In genomic region chr18:73790582-73790981, GRCh38 we compare ENCODE assay signal across 16 cellular contexts.
DNase-seq lines count a peak whose midpoint lies in the region; ATAC-seq and TF ChIP-seq lines count a peak whose summit lies in the region.
"Had no signal": no experiment of that assay in that cellular context is flagged by ENCODE, and none has a peak within 500 bp of the region (broad histone marks: within the 10 kb centered on the region; RNA-seq: fewer than 3 reads in every experiment).

No MANE protein-coding gene starts in this region.

- H3K9me3 Mint-ChIP-seq in endothelial cell (ENCODE audit: unreplicated experiment) = no peaks in the 10 kb centered on the region
- H3K9me3 Mint-ChIP-seq: CD4-positive, CD25-positive, alpha-beta regulatory T cell had no signal

- H3K79me1 ChIP-seq in neuronal stem cell (ENCODE audit: low read depth, low read length) = no peaks in the 10 kb centered on the region

- H3K79me2 ChIP-seq in smooth muscle cell (ENCODE audit: low read depth) (no peaks in the 10 kb centered on the region), PC-3 (ENCODE audit: low read length) (no peaks in the 10 kb centered on the region)

- no peak overlapping the region for H4K8ac ChIP-seq in neuronal stem cell (ENCODE audit: low read depth, low read length)

- H3K27me3 Mint-ChIP-seq in endothelial cell (ENCODE audit: unreplicated experiment) = no peaks in the 10 kb centered on the region
- H3K27me3 Mint-ChIP-seq: CD4-positive, CD25-positive, alpha-beta regulatory T cell had no signal

- no peak overlapping the region for H3K27ac Mint-ChIP-seq in endothelial cell (ENCODE audit: unreplicated experiment)
- H3K27ac Mint-ChIP-seq: CD4-positive, CD25-positive, alpha-beta regulatory T cell had no signal

- no peak overlapping the region for H2BK5ac ChIP-seq in neuronal stem cell (ENCODE audit: low read length)

- no peak overlapping the region for H3K18ac ChIP-seq in neuronal stem cell (ENCODE audit: low read length)

- no peak overlapping the region for H2BK15ac ChIP-seq in neuronal stem cell (ENCODE audit: low read length)

- H3K27me3 ChIP-seq in smooth muscle cell (ENCODE audit: low read depth) = no peaks in the 10 kb centered on the region
- no peaks in the 10 kb centered on the region for H3K27me3 ChIP-seq in neuronal stem cell (ENCODE audit: control insufficient read depth in 3 of 3, insufficient read depth in 3 of 3, low read depth in 1 of 3, low read length in 3 of 3)
- H3K27me3 ChIP-seq in PC-3 (ENCODE audit: low read length) = no peaks in the 10 kb centered on the region
- H3K27me3 ChIP-seq: BLaER1, MG63 had no signal

- H3K4ac ChIP-seq in neuronal stem cell (ENCODE audit: low read length) = no peak overlapping the region

- H3K4me1 Mint-ChIP-seq in endothelial cell (ENCODE audit: unreplicated experiment) = no peaks in the 10 kb centered on the region
- H3K4me1 Mint-ChIP-seq: CD4-positive, CD25-positive, alpha-beta regulatory T cell had no signal

- H2BK12ac ChIP-seq in neuronal stem cell (ENCODE audit: low read length) = no peak overlapping the region

- no peaks in the 10 kb centered on the region for H3K36me3 Mint-ChIP-seq in endothelial cell (ENCODE audit: low read depth, unreplicated experiment)
- H3K36me3 Mint-ChIP-seq: CD4-positive, CD25-positive, alpha-beta regulatory T cell had no signal

- CTCF ChIA-PET in PC-3 (lab: Charles Lee) = no interaction called here

- no peaks in the 10 kb centered on the region for H3K9me3 ChIP-seq in smooth muscle cell (replicated peaks; ENCODE audit: low read depth)
- peaks cover 0 to 2% of the 10 kb centered on the region in 2 donors for H3K9me3 ChIP-seq in neuronal stem cell (replicated peaks in 1 of 2; ENCODE audit: control insufficient read depth in 2 of 2, insufficient read depth in 1 of 2, low read depth in 1 of 2, low read length in 2 of 2)
- no peaks in the 10 kb centered on the region for H3K9me3 ChIP-seq in PC-3 (ENCODE audit: low read length)
- H3K9me3 ChIP-seq: MG63 had no signal

- H3K4me2 ChIP-seq in smooth muscle cell (peak overlapping the region; percentile 7), neuronal stem cell (ENCODE audit: insufficient read depth, low read length, poor library complexity, severe bottlenecking) (no peak overlapping the region), PC-3 (ENCODE audit: low read length) (no peak overlapping the region)
- H3K4me2 ChIP-seq: BLaER1 had no signal

- no peaks in the 10 kb centered on the region for H4K20me1 ChIP-seq in smooth muscle cell (ENCODE audit: low read depth)
- H4K20me1 ChIP-seq in PC-3 (ENCODE audit: low read length) = no peaks in the 10 kb centered on the region
- H4K20me1 ChIP-seq: BLaER1 had no signal

- no peaks in the 10 kb centered on the region for H3K36me3 ChIP-seq in smooth muscle cell (ENCODE audit: low read depth)
- no peaks in the 10 kb centered on the region for H3K36me3 ChIP-seq in neuronal stem cell (replicated peaks in 1 of 2; ENCODE audit: control insufficient read depth in 2 of 2, insufficient read depth in 2 of 2, low read length in 2 of 2)
- no peaks in the 10 kb centered on the region for H3K36me3 ChIP-seq in PC-3 (ENCODE audit: low read depth, low read length)
- H3K36me3 ChIP-seq: BLaER1, MG63 had no signal

- H2AK5ac ChIP-seq in neuronal stem cell (ENCODE audit: low read depth, low read length) = no peak overlapping the region

- in situ Hi-C loops in SK-MEL-5 (cut with HindIII; ENCODE audit: low pct_unique_long_range_greater_than_20kb, low sequenced_read_pairs) = no loop called here

- no peak overlapping the region for H2BK120ac ChIP-seq in neuronal stem cell (ENCODE audit: low read depth, low read length)

- peaks cover 14% of the 10 kb centered on the region for H3F3A ChIP-seq in smooth muscle cell (ENCODE audit: low read depth)
- H3F3A ChIP-seq in PC-3 (ENCODE audit: low read length, unreplicated experiment) = no peaks in the 10 kb centered on the region

- no peak for ATAC-seq in PC-3
- ATAC-seq: Panc1 had no signal

- H3K27ac ChIP-seq in smooth muscle cell (ENCODE audit: low read depth) (peak overlapping the region; percentile 61), neuronal stem cell (replicated peaks; ENCODE audit: low read length) (no peak overlapping the region), PC-3 (ENCODE audit: low read length) (no peak overlapping the region)
- H3K27ac ChIP-seq: BLaER1 had no signal

- no peak overlapping the region for H3K14ac ChIP-seq in neuronal stem cell (ENCODE audit: low read length)

- H2AFZ ChIP-seq in smooth muscle cell (ENCODE audit: low read depth) = peak overlapping the region; percentile 7
- H2AFZ ChIP-seq in neuronal stem cell (ENCODE audit: low read length) = no peak overlapping the region
- no peak overlapping the region for H2AFZ ChIP-seq in PC-3 (ENCODE audit: low read length)

- no peak overlapping the region for H3K9ac ChIP-seq in smooth muscle cell (ENCODE audit: low read depth)
- H3K9ac ChIP-seq in neuronal stem cell (ENCODE audit: low read depth, low read length, poor library complexity) = no peak overlapping the region
- H3K9ac ChIP-seq in PC-3 (ENCODE audit: low read length) = no peak overlapping the region
- H3K9ac ChIP-seq: BLaER1 had no signal

- H3K4me1 ChIP-seq in smooth muscle cell (ENCODE audit: low read depth) (peaks cover 22% of the 10 kb centered on the region), neuronal stem cell (ENCODE audit: control insufficient read depth in 2 of 2, insufficient read depth in 1 of 2, low read depth in 1 of 2, low read length in 2 of 2) (peaks cover 0 to 6% of the 10 kb centered on the region in 2 donors), PC-3 (ENCODE audit: insufficient read depth, low read length) (peaks cover 11% of the 10 kb centered on the region)

- no peak overlapping the region for H3K23ac ChIP-seq in neuronal stem cell (ENCODE audit: low read depth, low read length, poor library complexity)

- no peak overlapping the region for H3K4me3 Mint-ChIP-seq in endothelial cell (ENCODE audit: unreplicated experiment)
- H3K4me3 Mint-ChIP-seq: CD4-positive, CD25-positive, alpha-beta regulatory T cell had no signal

- BruUV-seq in PC-3 (replicated peaks; lab: Mats Ljungman, UMichigan) = no TSS peak

- no peaks in the 10 kb centered on the region for H3K9me2 ChIP-seq in PC-3 (replicated peaks; ENCODE audit: low read length)

- TF ChIP-seq CTCF in smooth muscle cell (IDR thresholded peaks at IDR 0.05; ENCODE audit: borderline replicate concordance, insufficient read depth, poor library complexity, severe bottlenecking) (no peak), PC-3 (conservative IDR thresholded peaks at IDR 0.05; ENCODE audit: low read depth, low read length) (no peak), endothelial cell (IDR thresholded peaks at IDR 0.05; ENCODE audit: unreplicated experiment) (no peak)

- H3K4me3 ChIP-seq in smooth muscle cell = no peak overlapping the region
- H3K4me3 ChIP-seq in neuronal stem cell (ENCODE audit: low read length in 2 of 2) = no peak overlapping the region
- H3K4me3 ChIP-seq in PC-3 (ENCODE audit: low read length) = no peak overlapping the region
- H3K4me3 ChIP-seq: BLaER1, MG63 had no signal

- POLR2A ChIA-PET in PC-3 (lab: Charles Lee; ENCODE audit: unreplicated experiment) = no interaction called here

- DNase-seq in HPDE6-E6E7 (ENCODE audit: extremely low spot score) (peak; percentile 4), SK-MEL-5 (ENCODE audit: low read depth, low spot score) (peak; percentile 83), fibroblast of gingiva (ENCODE audit: low read depth) (peak; percentile 68), smooth muscle cell (lab: John Stamatoyannopoulos, UW; ENCODE audit: unreplicated experiment) (no peak), neuronal stem cell (ENCODE audit: low spot score) (no peak), PC-3 (no peak), endothelial cell (ENCODE audit: low spot score) (no peak)
- DNase-seq: CD4-positive, CD25-positive, alpha-beta regulatory T cell; COR-L47; DMS53; KBM-7; MG63; NCI-H2029; NCI-H526 treated with DMSO at 0.1 percent for 48 hours had no signal

- WGBS in smooth muscle cell (ENCODE audit: low lambda C conversion rate) = 61% methylated on average over 1 of the region's 1 CpG
- no CpG with 5 or more reads among the region's 1 CpG for WGBS in neuronal stem cell (ENCODE audit: extremely low coverage in 2 of 2, insufficient read length in 2 of 2, insufficient replicate concordance in 1 of 2), 2 donors

- intact Hi-C loops in PC-3 (cut with micrococcal nuclease) = no loop called here

- no peak overlapping the region for H4K91ac ChIP-seq in neuronal stem cell (ENCODE audit: low read depth, low read length, poor library complexity)

Comparison
In these comparisons a context has a peak if more than half of its experiments do, and no peak if none do; other contexts are left out.
1. DNase-seq: peak in HPDE6-E6E7 (single experiment), SK-MEL-5 (single experiment) and fibroblast of gingiva (single experiment); none in smooth muscle cell (single experiment), neuronal stem cell (single experiment), PC-3 (single experiment) and endothelial cell (single experiment).